Comparison of ENCODE assay signal across 40 cellular contexts in the genomic region with DNA sequence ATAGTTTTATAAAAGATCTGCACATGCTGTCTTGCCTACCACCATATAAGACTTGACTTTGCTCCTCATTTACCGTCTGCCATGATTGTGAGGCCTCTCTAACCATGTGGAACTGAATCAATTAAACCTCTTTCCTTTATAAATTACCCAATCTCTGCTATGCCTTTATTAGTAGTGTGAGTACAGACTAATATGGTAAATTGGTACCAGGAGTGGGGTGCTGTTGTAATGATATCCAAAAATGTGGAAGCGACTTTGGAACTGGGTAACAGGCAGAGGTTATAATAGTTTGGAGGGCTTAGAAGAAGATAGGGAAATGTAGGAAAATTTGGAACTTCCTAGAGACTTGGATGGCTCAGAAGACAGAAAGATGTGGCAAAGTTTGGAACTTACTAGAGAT.
"Had no signal": no experiment of that assay in that cellular context is flagged by ENCODE, and none has a peak within 500 bp of the region (broad histone marks: within the 10 kb centered on the region; RNA-seq: fewer than 3 reads in every experiment).

No MANE protein-coding gene starts in this region.

- H3K27me3 ChIP-seq: adrenal gland, ascending aorta, brain microvascular endothelial cell, breast epithelium, cardiac muscle cell had no signal

- H3K4me1 ChIP-seq: adrenal gland, ascending aorta, body of pancreas, breast epithelium had no signal

- H3K4me3 ChIP-seq: adrenal gland, ascending aorta, body of pancreas, breast epithelium, cardiac muscle cell had no signal

- H3K36me3 Mint-ChIP-seq: activated naive CD4-positive, alpha-beta T cell treated with anti-CD3 and anti-CD28 coated beads, Interleukin-2, amount 10 ng/mL, durations not matched to agents 7 days and 5 days; activated naive CD4-positive, alpha-beta T cell treated with anti-CD3 and anti-CD28 coated beads, Interleukin-2, amount 50 U/mL, for 24 hours; activated naive CD8-positive, alpha-beta T cell; activated naive CD8-positive, alpha-beta T cell treated with anti-CD3 and anti-CD28 coated beads for 36 hours; activated naive CD8-positive, alpha-beta T cell treated with anti-CD3 and anti-CD28 coated beads, Interleukin-2, amount 10 ng/mL, durations not matched to agents 7 days and 5 days; brain had no signal

- H3K4me3 Mint-ChIP-seq: activated naive CD4-positive, alpha-beta T cell treated with anti-CD3 and anti-CD28 coated beads for 36 hours; activated naive CD4-positive, alpha-beta T cell treated with anti-CD3 and anti-CD28 coated beads, Interleukin-2, amount 10 ng/mL, durations not matched to agents 7 days and 5 days; activated naive CD4-positive, alpha-beta T cell treated with anti-CD3 and anti-CD28 coated beads, Interleukin-2, amount 50 U/mL, for 24 hours; activated naive CD8-positive, alpha-beta T cell; activated naive CD8-positive, alpha-beta T cell treated with anti-CD3 and anti-CD28 coated beads for 36 hours; activated naive CD8-positive, alpha-beta T cell treated with anti-CD3 and anti-CD28 coated beads, Interleukin-2, amount 10 ng/mL, durations not matched to agents 7 days and 5 days; activated naive CD8-positive, alpha-beta T cell treated with anti-CD3 and anti-CD28 coated beads, Interleukin-2, amount 50 U/mL, for 24 hours; activated T-cell treated with anti-CD3 and anti-CD28 coated beads, Interleukin-2, amount 50 U/mL, for 24 hours; activated T-cell treated with anti-CD3 and anti-CD28 coated beads, Interleukin-2, amount 50 U/mL, for 4 hours; activated T-cell treated with anti-CD3 and anti-CD28 coated beads, Interleukin-2, amount 50 U/mL, for 72 hours; activated T-helper 1 cell treated with anti-CD3 and anti-CD28 coated beads, Interleukin-12 subunit alpha, Interleukin-12 subunit beta, Interleukin-2, Interleukin-4 antibody, amounts not matched to agents 30 ng/mL and 10 ng/mL and 1 ng/mL, durations not matched to agents 14 hours and 24 hours and 36 hours; activated T-helper 17 cell treated with anti-CD3 and anti-CD28 coated beads, Interleukin-2, amount 50 U/mL, for 72 hours; brain; central memory CD8-positive, alpha-beta T cell had no signal

- H3K36me3 ChIP-seq: adrenal gland, ascending aorta, brain microvascular endothelial cell, breast epithelium, cardiac muscle cell had no signal

- H3K27ac Mint-ChIP-seq: activated naive CD4-positive, alpha-beta T cell treated with anti-CD3 and anti-CD28 coated beads for 36 hours; activated naive CD4-positive, alpha-beta T cell treated with anti-CD3 and anti-CD28 coated beads, Interleukin-2, amount 10 ng/mL, durations not matched to agents 7 days and 5 days; activated naive CD4-positive, alpha-beta T cell treated with anti-CD3 and anti-CD28 coated beads, Interleukin-2, amount 50 U/mL, for 24 hours; activated naive CD8-positive, alpha-beta T cell; activated naive CD8-positive, alpha-beta T cell treated with anti-CD3 and anti-CD28 coated beads for 36 hours; activated naive CD8-positive, alpha-beta T cell treated with anti-CD3 and anti-CD28 coated beads, Interleukin-2, amount 10 ng/mL, durations not matched to agents 7 days and 5 days; activated naive CD8-positive, alpha-beta T cell treated with anti-CD3 and anti-CD28 coated beads, Interleukin-2, amount 50 U/mL, for 24 hours; activated T-cell treated with anti-CD3 and anti-CD28 coated beads, Interleukin-2, amount 50 U/mL, for 24 hours; activated T-cell treated with anti-CD3 and anti-CD28 coated beads, Interleukin-2, amount 50 U/mL, for 72 hours; activated T-helper 1 cell treated with anti-CD3 and anti-CD28 coated beads, Interleukin-12 subunit alpha, Interleukin-12 subunit beta, Interleukin-2, Interleukin-4 antibody, amounts not matched to agents 30 ng/mL and 10 ng/mL and 1 ng/mL, durations not matched to agents 14 hours and 24 hours and 36 hours; activated T-helper 17 cell treated with anti-CD3 and anti-CD28 coated beads, Interleukin-2, amount 50 U/mL, for 72 hours; activated T-helper 2 cell treated with anti-CD3 and anti-CD28 coated beads, Interferon-gamma antibody, Interleukin-2, Interleukin-4, amounts not matched to agents 10 μg/mL and 5 μg/mL and 100 μg/mL, durations not matched to agents 14 hours and 24 hours and 36 hours; brain had no signal

- FAIRE-seq: astrocyte, bronchial epithelial cell had no signal

- H3K27ac ChIP-seq: adrenal gland, ascending aorta, body of pancreas, brain microvascular endothelial cell, breast epithelium, cardiac muscle cell had no signal

- H3K9me3 ChIP-seq: adrenal gland had no signal

- DNase-seq: activated effector memory CD4-positive, alpha-beta T cell treated with anti-CD3 and anti-CD28 coated beads, Interleukin-2, amount 50 U/mL, for 16 hours; activated effector memory CD4-positive, alpha-beta T cell treated with Interleukin-2 at 50 U/mL for 16 hours; activated gamma-delta T cell; activated gamma-delta T cell treated with Interleukin-2 at 50 U/mL for 16 hours; activated naive CD4-positive, alpha-beta T cell; activated naive CD4-positive, alpha-beta T cell treated with anti-CD3 and anti-CD28 coated beads for 36 hours; activated naive CD4-positive, alpha-beta T cell treated with anti-CD3 and anti-CD28 coated beads, Interleukin-2, amount 10 ng/mL, durations not matched to agents 7 days and 5 days; activated naive CD4-positive, alpha-beta T cell treated with anti-CD3 and anti-CD28 coated beads, Interleukin-2, amount 50 U/mL, for 16 hours; activated naive CD4-positive, alpha-beta T cell treated with Interleukin-2 at 50 U/mL for 16 hours; activated naive CD8-positive, alpha-beta T cell treated with anti-CD3 and anti-CD28 coated beads for 36 hours; activated naive CD8-positive, alpha-beta T cell treated with anti-CD3 and anti-CD28 coated beads, Interleukin-2, amount 10 ng/mL, durations not matched to agents 7 days and 5 days; activated naive CD8-positive, alpha-beta T cell treated with anti-CD3 and anti-CD28 coated beads, Interleukin-2, amount 50 U/mL, for 24 hours; activated T-cell treated with anti-CD3 and anti-CD28 coated beads, Interleukin-2, amount 50 U/mL, for 1 hour; activated T-cell treated with anti-CD3 and anti-CD28 coated beads, Interleukin-2, amount 50 U/mL, for 24 hours; activated T-cell treated with anti-CD3 and anti-CD28 coated beads, Interleukin-2, amount 50 U/mL, for 4 hours; activated T-cell treated with anti-CD3 and anti-CD28 coated beads, Interleukin-2, amount 50 U/mL, for 48 hours; activated T-cell treated with anti-CD3 and anti-CD28 coated beads, Interleukin-2, amount 50 U/mL, for 72 hours; adrenal gland; amniotic stem cell; amygdala; anterior cingulate cortex; aorta; body of pancreas; brain microvascular endothelial cell; caudate nucleus; central memory CD4-positive, alpha-beta T cell; cerebellar nuclear complex had no signal

- H3K27me3 Mint-ChIP-seq: activated naive CD4-positive, alpha-beta T cell treated with anti-CD3 and anti-CD28 coated beads, Interleukin-2, amount 10 ng/mL, durations not matched to agents 7 days and 5 days; activated naive CD4-positive, alpha-beta T cell treated with anti-CD3 and anti-CD28 coated beads, Interleukin-2, amount 50 U/mL, for 24 hours; activated naive CD8-positive, alpha-beta T cell; activated naive CD8-positive, alpha-beta T cell treated with anti-CD3 and anti-CD28 coated beads for 36 hours; activated naive CD8-positive, alpha-beta T cell treated with anti-CD3 and anti-CD28 coated beads, Interleukin-2, amount 10 ng/mL, durations not matched to agents 7 days and 5 days; activated naive CD8-positive, alpha-beta T cell treated with anti-CD3 and anti-CD28 coated beads, Interleukin-2, amount 50 U/mL, for 24 hours; activated T-cell treated with anti-CD3 and anti-CD28 coated beads, Interleukin-2, amount 50 U/mL, for 24 hours; activated T-helper 17 cell treated with anti-CD3 and anti-CD28 coated beads, Interleukin-2, amount 50 U/mL, for 72 hours; central memory CD8-positive, alpha-beta T cell had no signal

- H3K4me1 Mint-ChIP-seq: activated naive CD4-positive, alpha-beta T cell treated with anti-CD3 and anti-CD28 coated beads, Interleukin-2, amount 10 ng/mL, durations not matched to agents 7 days and 5 days; activated naive CD4-positive, alpha-beta T cell treated with anti-CD3 and anti-CD28 coated beads, Interleukin-2, amount 50 U/mL, for 24 hours; activated naive CD8-positive, alpha-beta T cell treated with anti-CD3 and anti-CD28 coated beads for 36 hours; activated naive CD8-positive, alpha-beta T cell treated with anti-CD3 and anti-CD28 coated beads, Interleukin-2, amount 10 ng/mL, durations not matched to agents 7 days and 5 days; activated naive CD8-positive, alpha-beta T cell treated with anti-CD3 and anti-CD28 coated beads, Interleukin-2, amount 50 U/mL, for 24 hours; activated T-helper 17 cell treated with anti-CD3 and anti-CD28 coated beads, Interleukin-2, amount 50 U/mL, for 72 hours; brain; central memory CD8-positive, alpha-beta T cell had no signal

- ATAC-seq: activated naive CD4-positive, alpha-beta T cell treated with anti-CD3 and anti-CD28 coated beads, Interleukin-2, amount 50 U/mL, for 72 hours; activated naive CD8-positive, alpha-beta T cell treated with anti-CD3 and anti-CD28 coated beads, Interleukin-2, amount 50 U/mL, for 24 hours; activated T-cell treated with anti-CD3 and anti-CD28 coated beads, Interleukin-2, amount 50 U/mL, for 4 hours; activated T-cell treated with anti-CD3 and anti-CD28 coated beads, Interleukin-2, amount 50 U/mL, for 72 hours; activated T-helper 17 cell treated with anti-CD3 and anti-CD28 coated beads, Interleukin-2, amount 50 U/mL, for 72 hours; body of pancreas had no signal
